22 cellular contexts compared by ENCODE assay signal in the genomic region with DNA sequence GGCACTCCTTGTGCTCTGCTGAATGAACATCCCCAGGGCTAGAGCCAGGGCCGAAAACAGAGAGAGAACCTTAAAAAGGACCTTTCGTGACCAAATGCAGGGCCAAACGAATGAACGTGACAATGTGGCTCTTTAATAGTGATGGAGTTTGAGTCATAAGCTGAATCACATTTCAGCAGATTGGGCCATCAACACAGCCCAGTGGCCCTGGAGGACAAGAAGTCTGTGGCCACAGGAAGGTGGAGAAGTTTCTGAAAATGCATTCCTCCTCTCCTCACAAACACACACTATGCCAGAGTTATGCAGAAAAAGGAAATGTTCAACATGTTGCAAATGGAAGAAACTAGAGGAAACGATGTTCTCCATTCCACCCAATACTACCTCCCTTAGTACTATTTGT.
"Had no signal": no experiment of that assay in that cellular context is flagged by ENCODE, and none has a peak within 500 bp of the region (broad histone marks: within the 10 kb centered on the region; RNA-seq: fewer than 3 reads in every experiment).

No MANE protein-coding gene starts in this region.

- ATAC-seq: activated CD8-positive, alpha-beta T cell treated with anti-CD3 and anti-CD28 coated beads, Interleukin-2, amount 10 ng/mL, durations not matched to agents 7 days and 5 days; left lobe of liver; lower lobe of right lung had no signal

- H3K4me3 ChIP-seq: adrenal gland, ascending aorta, hepatocyte, lower lobe of right lung, thoracic aorta had no signal

- H3K27ac ChIP-seq: adrenal gland, ascending aorta, hepatocyte, lower lobe of right lung, thoracic aorta, WERI-Rb-1 had no signal

- H3K4me2 ChIP-seq: hepatocyte had no signal

- H3K36me3 ChIP-seq: adrenal gland, ascending aorta, lower lobe of right lung, thoracic aorta, WERI-Rb-1 had no signal

- DNase-seq: activated CD4-positive, alpha-beta T cell treated with anti-CD3 and anti-CD28 coated beads for 1 hour; activated CD4-positive, alpha-beta T cell treated with anti-CD3 and anti-CD28 coated beads, Interleukin-2, amount 50 U/mL, for 1 hour; activated CD8-positive, alpha-beta T cell treated with anti-CD3 and anti-CD28 coated beads, Interleukin-2, amount 10 ng/mL, durations not matched to agents 7 days and 5 days; activated naive CD4-positive, alpha-beta T cell; activated T-cell treated with anti-CD3 and anti-CD28 coated beads, Interleukin-2, amount 50 U/mL, for 24 hours; central memory CD4-positive, alpha-beta T cell; dermis blood vessel endothelial cell; effector CD8-positive, alpha-beta T cell; erythroblast; glutamatergic neuron; immature natural killer cell; lower lobe of right lung; naive B cell; retina; stimulated activated CD4-positive, alpha-beta T cell treated with anti-CD3 and anti-CD28 coated beads, Interleukin-4, amount 100 ng/mL, for 24 hours; stimulated activated naive CD4-positive, alpha-beta T cell treated with Interleukin-2 at 50 U/mL for 16 hours; WERI-Rb-1 had no signal

- H3K4me1 ChIP-seq: adrenal gland, ascending aorta, lower lobe of right lung had no signal

- H3K27me3 ChIP-seq: adrenal gland, ascending aorta had no signal

- H2AFZ ChIP-seq: hepatocyte had no signal

- H3K9me3 ChIP-seq: adrenal gland, ascending aorta, lower lobe of right lung, thoracic aorta had no signal
